ENCODE assay signal across 1 cellular context in the genomic region with DNA sequence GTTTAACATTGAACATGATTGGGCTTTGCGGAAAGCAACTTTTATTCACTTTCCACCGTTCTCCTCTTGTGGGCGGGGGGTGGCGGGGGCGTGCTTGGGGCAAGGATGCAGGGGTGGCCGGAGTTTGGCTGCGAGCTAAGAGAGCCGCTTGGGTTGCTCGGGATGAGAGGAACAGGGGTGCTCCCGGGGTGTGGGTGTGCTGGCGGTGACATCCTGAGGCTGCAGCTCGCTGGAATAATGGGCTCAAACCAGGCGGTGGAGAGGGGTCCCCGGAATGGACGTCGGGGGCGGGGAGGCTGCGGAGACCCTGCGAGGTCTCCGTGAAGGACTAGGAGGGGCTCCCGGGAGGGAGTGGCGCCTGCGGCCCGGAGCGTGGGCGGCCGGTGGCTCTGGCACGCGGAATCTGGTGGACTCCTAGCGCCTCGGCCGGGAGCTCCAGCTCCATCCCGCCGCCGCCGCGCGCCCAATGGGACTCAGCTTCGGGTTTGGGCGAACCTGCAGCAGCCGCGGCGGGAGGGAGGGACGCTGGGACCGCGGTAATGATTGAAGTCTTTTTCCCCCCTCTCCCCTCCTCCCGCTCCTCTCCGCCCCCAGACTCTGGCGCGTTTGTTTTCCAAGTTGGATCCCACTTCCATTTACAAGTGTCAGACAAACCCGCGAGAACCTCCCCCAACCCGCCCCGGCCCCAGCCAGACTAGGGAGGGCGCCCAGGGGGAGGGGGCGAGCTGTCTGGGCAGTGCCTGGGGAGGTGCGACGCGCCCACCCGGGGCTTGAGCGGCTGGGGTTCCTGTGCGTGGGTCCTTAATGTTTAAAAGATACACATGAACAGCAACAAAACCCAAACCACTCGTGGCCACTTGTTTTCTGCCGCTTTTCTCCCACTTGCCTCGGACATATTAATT.
TF ChIP-seq lines count a peak whose summit lies in the region.

No MANE protein-coding gene starts in this region.

TF ChIP-seq in HEK293, 187 proteins besides CTCF, POLR2A, EP300 and RAD21 (continued from another document and continues in another):
- TF ChIP-seq, protein P1, sequence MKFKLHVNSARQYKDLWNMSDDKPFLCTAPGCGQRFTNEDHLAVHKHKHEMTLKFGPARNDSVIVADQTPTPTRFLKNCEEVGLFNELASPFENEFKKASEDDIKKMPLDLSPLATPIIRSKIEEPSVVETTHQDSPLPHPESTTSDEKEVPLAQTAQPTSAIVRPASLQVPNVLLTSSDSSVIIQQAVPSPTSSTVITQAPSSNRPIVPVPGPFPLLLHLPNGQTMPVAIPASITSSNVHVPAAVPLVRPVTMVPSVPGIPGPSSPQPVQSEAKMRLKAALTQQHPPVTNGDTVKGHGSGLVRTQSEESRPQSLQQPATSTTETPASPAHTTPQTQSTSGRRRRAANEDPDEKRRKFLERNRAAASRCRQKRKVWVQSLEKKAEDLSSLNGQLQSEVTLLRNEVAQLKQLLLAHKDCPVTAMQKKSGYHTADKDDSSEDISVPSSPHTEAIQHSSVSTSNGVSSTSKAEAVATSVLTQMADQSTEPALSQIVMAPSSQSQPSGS (tag by site-specific recombination; IDR thresholded peaks at IDR 0.05; ENCODE audit: low read depth), result no peak
- TF ChIP-seq SP3 (tag by site-specific recombination; IDR thresholded peaks at IDR 0.05) (peak; percentile 58), ZNF335 (tag by site-specific recombination; conservative IDR thresholded peaks at IDR 0.05) (peak; percentile 78), ZNF341 (tag by site-specific recombination; IDR thresholded peaks at IDR 0.05; ENCODE audit: low read depth) (peak; percentile 91), ZNF146 (tag by site-specific recombination; IDR thresholded peaks at IDR 0.05) (no peak), PRDM1 (tag by site-specific recombination; IDR thresholded peaks at IDR 0.05) (no peak), ZNF24 (tag by site-specific recombination; IDR thresholded peaks at IDR 0.05) (no peak), ZFP69B (tag by site-specific recombination; IDR thresholded peaks at IDR 0.05) (no peak), IKZF3 (tag by site-specific recombination; IDR thresholded peaks at IDR 0.05) (0 out of 2 replicates have a peak, but pooled peaks have one; percentile 22), TCF7L2 (IDR thresholded peaks at IDR 0.05; ENCODE audit: borderline replicate concordance, low read depth, low read length) (peak; percentile 68; the same call in 1 of the 2 replicates), ZNF548 (tag by site-specific recombination; IDR thresholded peaks at IDR 0.05) (no peak), ZNF658 (tag by site-specific recombination; IDR thresholded peaks at IDR 0.05) (no peak), ZNF626 (tag by site-specific recombination; IDR thresholded peaks at IDR 0.05) (no peak), ZNF76 (tag by site-specific recombination; IDR thresholded peaks at IDR 0.05; ENCODE audit: borderline replicate concordance, low read depth) (peak; percentile 20; the same call in 1 of the 2 replicates), ZNF670 (tag by site-specific recombination; IDR thresholded peaks at IDR 0.05; ENCODE audit: low read depth) (no peak), KLF1 (tag by site-specific recombination; IDR thresholded peaks at IDR 0.05) (no peak), ZNF530 (tag by site-specific recombination; IDR thresholded peaks at IDR 0.05; ENCODE audit: low read depth) (no peak), ZBTB7A (tag by site-specific recombination; IDR thresholded peaks at IDR 0.05; ENCODE audit: low read depth) (no peak), ZNF223 (tag by site-specific recombination; IDR thresholded peaks at IDR 0.05) (no peak), ZNF560 (tag by site-specific recombination; IDR thresholded peaks at IDR 0.05; ENCODE audit: borderline replicate concordance) (no peak), ZNF837 (tag by site-specific recombination; IDR thresholded peaks at IDR 0.05) (no peak), ZNF776 (tag by site-specific recombination; IDR thresholded peaks at IDR 0.05; ENCODE audit: borderline replicate concordance) (no peak), EGR2 (tag by site-specific recombination; IDR thresholded peaks at IDR 0.05; ENCODE audit: low read depth) (peak; percentile 69), BCL11A (tag by site-specific recombination; IDR thresholded peaks at IDR 0.05; ENCODE audit: low read depth) (no peak), GLI2 (tag by site-specific recombination; IDR thresholded peaks at IDR 0.05; ENCODE audit: borderline replicate concordance, low read depth) (no peak), ZNF2 (tag by site-specific recombination; IDR thresholded peaks at IDR 0.05) (no peak), ZNF416 (tag by site-specific recombination; IDR thresholded peaks at IDR 0.05) (no peak), ZNF266 (tag by site-specific recombination; IDR thresholded peaks at IDR 0.05; ENCODE audit: low read depth) (no peak), ZSCAN16 (tag by site-specific recombination; IDR thresholded peaks at IDR 0.05) (no peak), ZNF629 (tag by site-specific recombination; IDR thresholded peaks at IDR 0.05) (no peak), ZBTB17 (tag by site-specific recombination; IDR thresholded peaks at IDR 0.05) (no peak), ZNF433 (tag by site-specific recombination; IDR thresholded peaks at IDR 0.05; ENCODE audit: low read depth) (no peak), ZNF138 (tag by site-specific recombination; IDR thresholded peaks at IDR 0.05; ENCODE audit: borderline replicate concordance) (no peak)
- TF ChIP-seq, protein P2, sequence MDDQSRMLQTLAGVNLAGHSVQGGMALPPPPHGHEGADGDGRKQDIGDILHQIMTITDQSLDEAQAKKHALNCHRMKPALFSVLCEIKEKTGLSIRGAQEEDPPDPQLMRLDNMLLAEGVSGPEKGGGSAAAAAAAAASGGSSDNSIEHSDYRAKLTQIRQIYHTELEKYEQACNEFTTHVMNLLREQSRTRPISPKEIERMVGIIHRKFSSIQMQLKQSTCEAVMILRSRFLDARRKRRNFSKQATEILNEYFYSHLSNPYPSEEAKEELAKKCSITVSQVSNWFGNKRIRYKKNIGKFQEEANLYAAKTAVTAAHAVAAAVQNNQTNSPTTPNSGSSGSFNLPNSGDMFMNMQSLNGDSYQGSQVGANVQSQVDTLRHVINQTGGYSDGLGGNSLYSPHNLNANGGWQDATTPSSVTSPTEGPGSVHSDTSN (CRISPR knock-in tag; IDR thresholded peaks at IDR 0.05), result 0 out of 2 replicates have a peak, but pooled peaks have one; percentile 45
- TF ChIP-seq, protein P3, sequence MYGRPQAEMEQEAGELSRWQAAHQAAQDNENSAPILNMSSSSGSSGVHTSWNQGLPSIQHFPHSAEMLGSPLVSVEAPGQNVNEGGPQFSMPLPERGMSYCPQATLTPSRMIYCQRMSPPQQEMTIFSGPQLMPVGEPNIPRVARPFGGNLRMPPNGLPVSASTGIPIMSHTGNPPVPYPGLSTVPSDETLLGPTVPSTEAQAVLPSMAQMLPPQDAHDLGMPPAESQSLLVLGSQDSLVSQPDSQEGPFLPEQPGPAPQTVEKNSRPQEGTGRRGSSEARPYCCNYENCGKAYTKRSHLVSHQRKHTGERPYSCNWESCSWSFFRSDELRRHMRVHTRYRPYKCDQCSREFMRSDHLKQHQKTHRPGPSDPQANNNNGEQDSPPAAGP (tag by site-specific recombination; IDR thresholded peaks at IDR 0.05), result no peak; the same call in 1 of the 2 replicates
- TF ChIP-seq, protein P4, sequence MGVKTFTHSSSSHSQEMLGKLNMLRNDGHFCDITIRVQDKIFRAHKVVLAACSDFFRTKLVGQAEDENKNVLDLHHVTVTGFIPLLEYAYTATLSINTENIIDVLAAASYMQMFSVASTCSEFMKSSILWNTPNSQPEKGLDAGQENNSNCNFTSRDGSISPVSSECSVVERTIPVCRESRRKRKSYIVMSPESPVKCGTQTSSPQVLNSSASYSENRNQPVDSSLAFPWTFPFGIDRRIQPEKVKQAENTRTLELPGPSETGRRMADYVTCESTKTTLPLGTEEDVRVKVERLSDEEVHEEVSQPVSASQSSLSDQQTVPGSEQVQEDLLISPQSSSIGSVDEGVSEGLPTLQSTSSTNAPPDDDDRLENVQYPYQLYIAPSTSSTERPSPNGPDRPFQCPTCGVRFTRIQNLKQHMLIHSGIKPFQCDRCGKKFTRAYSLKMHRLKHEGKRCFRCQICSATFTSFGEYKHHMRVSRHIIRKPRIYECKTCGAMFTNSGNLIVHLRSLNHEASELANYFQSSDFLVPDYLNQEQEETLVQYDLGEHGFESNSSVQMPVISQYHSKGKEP (tag by site-specific recombination; IDR thresholded peaks at IDR 0.05), result no peak
- TF ChIP-seq, protein P5, sequence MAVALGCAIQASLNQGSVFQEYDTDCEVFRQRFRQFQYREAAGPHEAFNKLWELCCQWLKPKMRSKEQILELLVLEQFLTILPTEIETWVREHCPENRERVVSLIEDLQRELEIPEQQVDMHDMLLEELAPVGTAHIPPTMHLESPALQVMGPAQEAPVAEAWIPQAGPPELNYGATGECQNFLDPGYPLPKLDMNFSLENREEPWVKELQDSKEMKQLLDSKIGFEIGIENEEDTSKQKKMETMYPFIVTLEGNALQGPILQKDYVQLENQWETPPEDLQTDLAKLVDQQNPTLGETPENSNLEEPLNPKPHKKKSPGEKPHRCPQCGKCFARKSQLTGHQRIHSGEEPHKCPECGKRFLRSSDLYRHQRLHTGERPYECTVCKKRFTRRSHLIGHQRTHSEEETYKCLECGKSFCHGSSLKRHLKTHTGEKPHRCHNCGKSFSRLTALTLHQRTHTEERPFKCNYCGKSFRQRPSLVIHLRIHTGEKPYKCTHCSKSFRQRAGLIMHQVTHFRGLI (tag by site-specific recombination; IDR thresholded peaks at IDR 0.05), result 0 out of 2 replicates have a peak, but pooled peaks have one; percentile 11
- TF ChIP-seq, protein P6, sequence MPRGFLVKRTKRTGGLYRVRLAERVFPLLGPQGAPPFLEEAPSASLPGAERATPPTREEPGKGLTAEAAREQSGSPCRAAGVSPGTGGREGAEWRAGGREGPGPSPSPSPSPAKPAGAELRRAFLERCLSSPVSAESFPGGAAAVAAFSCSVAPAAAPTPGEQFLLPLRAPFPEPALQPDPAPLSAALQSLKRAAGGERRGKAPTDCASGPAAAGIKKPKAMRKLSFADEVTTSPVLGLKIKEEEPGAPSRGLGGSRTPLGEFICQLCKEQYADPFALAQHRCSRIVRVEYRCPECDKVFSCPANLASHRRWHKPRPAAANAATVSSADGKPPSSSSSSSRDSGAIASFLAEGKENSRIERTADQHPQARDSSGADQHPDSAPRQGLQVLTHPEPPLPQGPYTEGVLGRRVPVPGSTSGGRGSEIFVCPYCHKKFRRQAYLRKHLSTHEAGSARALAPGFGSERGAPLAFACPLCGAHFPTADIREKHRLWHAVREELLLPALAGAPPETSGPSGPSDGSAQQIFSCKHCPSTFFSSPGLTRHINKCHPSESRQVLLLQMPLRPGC (tag by site-specific recombination; IDR thresholded peaks at IDR 0.05), result no peak
- TF ChIP-seq, protein P7, sequence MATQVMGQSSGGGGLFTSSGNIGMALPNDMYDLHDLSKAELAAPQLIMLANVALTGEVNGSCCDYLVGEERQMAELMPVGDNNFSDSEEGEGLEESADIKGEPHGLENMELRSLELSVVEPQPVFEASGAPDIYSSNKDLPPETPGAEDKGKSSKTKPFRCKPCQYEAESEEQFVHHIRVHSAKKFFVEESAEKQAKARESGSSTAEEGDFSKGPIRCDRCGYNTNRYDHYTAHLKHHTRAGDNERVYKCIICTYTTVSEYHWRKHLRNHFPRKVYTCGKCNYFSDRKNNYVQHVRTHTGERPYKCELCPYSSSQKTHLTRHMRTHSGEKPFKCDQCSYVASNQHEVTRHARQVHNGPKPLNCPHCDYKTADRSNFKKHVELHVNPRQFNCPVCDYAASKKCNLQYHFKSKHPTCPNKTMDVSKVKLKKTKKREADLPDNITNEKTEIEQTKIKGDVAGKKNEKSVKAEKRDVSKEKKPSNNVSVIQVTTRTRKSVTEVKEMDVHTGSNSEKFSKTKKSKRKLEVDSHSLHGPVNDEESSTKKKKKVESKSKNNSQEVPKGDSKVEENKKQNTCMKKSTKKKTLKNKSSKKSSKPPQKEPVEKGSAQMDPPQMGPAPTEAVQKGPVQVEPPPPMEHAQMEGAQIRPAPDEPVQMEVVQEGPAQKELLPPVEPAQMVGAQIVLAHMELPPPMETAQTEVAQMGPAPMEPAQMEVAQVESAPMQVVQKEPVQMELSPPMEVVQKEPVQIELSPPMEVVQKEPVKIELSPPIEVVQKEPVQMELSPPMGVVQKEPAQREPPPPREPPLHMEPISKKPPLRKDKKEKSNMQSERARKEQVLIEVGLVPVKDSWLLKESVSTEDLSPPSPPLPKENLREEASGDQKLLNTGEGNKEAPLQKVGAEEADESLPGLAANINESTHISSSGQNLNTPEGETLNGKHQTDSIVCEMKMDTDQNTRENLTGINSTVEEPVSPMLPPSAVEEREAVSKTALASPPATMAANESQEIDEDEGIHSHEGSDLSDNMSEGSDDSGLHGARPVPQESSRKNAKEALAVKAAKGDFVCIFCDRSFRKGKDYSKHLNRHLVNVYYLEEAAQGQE (tag by site-specific recombination; IDR thresholded peaks at IDR 0.05), result no peak
- TF ChIP-seq, protein P8, sequence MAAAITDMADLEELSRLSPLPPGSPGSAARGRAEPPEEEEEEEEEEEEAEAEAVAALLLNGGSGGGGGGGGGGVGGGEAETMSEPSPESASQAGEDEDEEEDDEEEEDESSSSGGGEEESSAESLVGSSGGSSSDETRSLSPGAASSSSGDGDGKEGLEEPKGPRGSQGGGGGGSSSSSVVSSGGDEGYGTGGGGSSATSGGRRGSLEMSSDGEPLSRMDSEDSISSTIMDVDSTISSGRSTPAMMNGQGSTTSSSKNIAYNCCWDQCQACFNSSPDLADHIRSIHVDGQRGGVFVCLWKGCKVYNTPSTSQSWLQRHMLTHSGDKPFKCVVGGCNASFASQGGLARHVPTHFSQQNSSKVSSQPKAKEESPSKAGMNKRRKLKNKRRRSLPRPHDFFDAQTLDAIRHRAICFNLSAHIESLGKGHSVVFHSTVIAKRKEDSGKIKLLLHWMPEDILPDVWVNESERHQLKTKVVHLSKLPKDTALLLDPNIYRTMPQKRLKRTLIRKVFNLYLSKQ (tag by site-specific recombination; IDR thresholded peaks at IDR 0.05; ENCODE audit: borderline replicate concordance), result no peak
- TF ChIP-seq, protein P9, sequence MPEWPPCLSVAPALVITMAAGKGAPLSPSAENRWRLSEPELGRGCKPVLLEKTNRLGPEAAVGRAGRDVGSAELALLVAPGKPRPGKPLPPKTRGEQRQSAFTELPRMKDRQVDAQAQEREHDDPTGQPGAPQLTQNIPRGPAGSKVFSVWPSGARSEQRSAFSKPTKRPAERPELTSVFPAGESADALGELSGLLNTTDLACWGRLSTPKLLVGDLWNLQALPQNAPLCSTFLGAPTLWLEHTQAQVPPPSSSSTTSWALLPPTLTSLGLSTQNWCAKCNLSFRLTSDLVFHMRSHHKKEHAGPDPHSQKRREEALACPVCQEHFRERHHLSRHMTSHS (tag by site-specific recombination; IDR thresholded peaks at IDR 0.05), result no peak
- TF ChIP-seq, protein P10, sequence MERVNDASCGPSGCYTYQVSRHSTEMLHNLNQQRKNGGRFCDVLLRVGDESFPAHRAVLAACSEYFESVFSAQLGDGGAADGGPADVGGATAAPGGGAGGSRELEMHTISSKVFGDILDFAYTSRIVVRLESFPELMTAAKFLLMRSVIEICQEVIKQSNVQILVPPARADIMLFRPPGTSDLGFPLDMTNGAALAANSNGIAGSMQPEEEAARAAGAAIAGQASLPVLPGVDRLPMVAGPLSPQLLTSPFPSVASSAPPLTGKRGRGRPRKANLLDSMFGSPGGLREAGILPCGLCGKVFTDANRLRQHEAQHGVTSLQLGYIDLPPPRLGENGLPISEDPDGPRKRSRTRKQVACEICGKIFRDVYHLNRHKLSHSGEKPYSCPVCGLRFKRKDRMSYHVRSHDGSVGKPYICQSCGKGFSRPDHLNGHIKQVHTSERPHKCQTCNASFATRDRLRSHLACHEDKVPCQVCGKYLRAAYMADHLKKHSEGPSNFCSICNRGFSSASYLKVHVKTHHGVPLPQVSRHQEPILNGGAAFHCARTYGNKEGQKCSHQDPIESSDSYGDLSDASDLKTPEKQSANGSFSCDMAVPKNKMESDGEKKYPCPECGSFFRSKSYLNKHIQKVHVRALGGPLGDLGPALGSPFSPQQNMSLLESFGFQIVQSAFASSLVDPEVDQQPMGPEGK (tag by site-specific recombination; IDR thresholded peaks at IDR 0.05), result peak; percentile 37; the same call in 1 of the 2 replicates
